ENCODE assay signal across 8 cellular contexts in the genomic region with DNA sequence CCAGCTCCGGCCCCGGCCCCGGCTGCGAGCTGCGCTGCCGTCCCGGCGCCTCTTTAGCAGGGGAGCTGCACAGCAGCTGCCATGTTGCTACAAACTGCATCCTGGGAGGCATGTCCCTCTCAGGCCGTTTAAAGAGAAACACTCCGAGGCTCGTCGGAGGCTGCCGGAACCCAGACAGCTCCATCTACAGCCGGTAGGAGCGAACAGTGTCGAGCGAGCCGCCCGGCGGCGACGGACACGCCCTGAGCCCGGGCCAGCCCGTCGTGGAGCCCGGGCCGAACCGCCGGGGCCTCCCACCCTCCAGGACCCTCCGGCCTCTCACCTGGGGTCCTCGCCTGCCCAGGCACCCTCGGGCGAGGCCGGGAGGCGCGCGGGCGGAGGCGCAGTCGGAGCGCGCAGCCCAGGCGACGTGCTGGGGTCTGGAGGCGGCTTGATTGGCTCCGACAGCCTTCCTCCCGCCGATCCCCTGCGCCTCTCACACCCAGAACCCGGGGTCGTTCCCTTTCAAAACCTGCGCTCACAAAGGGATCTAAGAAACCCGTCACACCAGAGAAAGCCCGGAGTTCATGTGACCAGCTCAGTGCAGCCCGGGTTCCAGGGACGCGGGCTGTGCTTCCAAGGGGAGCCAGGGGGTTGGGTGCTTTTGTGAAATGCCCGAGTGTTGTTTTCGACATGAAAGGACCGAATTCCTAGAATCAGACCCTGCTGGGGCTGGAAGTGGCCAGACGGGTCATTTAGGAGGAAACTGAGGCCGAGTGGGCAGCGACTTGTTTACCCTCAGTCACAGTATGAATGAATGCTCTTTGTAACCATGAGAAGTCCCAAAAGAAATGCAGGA. TPM values are rescaled to one million over a fixed set of nuclear protein-coding genes. Genes with fewer than 3 reads are reported as not detected.
DNase-seq lines count a peak whose midpoint lies in the region; ATAC-seq and TF ChIP-seq lines count a peak whose summit lies in the region.

Gene ZNF777 (minus strand): TSS at position 570 of the 838 bp plus-strand sequence. CDS start 5,040 bp downstream, outside the sequence.

- H3K27me3 ChIP-seq in GM23338 (ENCODE audit: insufficient read depth) (peaks cover 65% of the 10 kb centered on the region), testis (no peaks in the 10 kb centered on the region)

- peak within 1 kb of the TSS; percentile 99 for H2AFZ ChIP-seq in GM23338

- peaks cover 27% of the 10 kb centered on the region for H3K27me3 Mint-ChIP-seq in GM23338 (ENCODE audit: insufficient read depth, low read depth, poor library complexity)

- H3K4me1 ChIP-seq in GM23338 (ENCODE audit: insufficient read depth) (0 out of 2 replicates have a peak, but pooled peaks cover 3% of the 10 kb centered on the region), testis (peaks cover 6% of the 10 kb centered on the region)

- no peak within 1 kb of the TSS for H3K27ac Mint-ChIP-seq in GM23338

- H3K4me3 ChIP-seq in GM23338, result peak within 1 kb of the TSS; percentile 65
- H3K4me3 ChIP-seq in testis, result peak within 1 kb of the TSS; percentile 69 to 75

- peaks cover 13% of the 10 kb centered on the region for H4K20me1 ChIP-seq in GM23338 (replicated peaks; ENCODE audit: insufficient read depth)

- H3K4me1 Mint-ChIP-seq in GM23338, result peaks cover 16% of the 10 kb centered on the region

- peak within 1 kb of the TSS; percentile 88 for H3K4me2 ChIP-seq in GM23338

- WGBS in testis, 2 donors, result 0 to 2% methylated on average over 6 to 42 of the region's 64 CpGs

- H3K4me3 Mint-ChIP-seq in GM23338, result peak within 1 kb of the TSS; percentile 79

- H3K9me3 Mint-ChIP-seq in GM23338, result no peaks in the 10 kb centered on the region

- ATAC-seq in GM23338 (peak; percentile 92), omental fat pad (ENCODE audit: low FRiP score) (peak; percentile 87)

- DNase-seq in G401 (ENCODE audit: low spot score) (peak; percentile 89), GM23338 (ENCODE audit: low spot score) (peak; percentile 88), LHCN-M2 (ENCODE audit: low read depth) (peak; percentile 92), SIG-M5 treated with dmso at 0.1 percent for 504 hours (lab: John Stamatoyannopoulos, UW; ENCODE audit: unreplicated experiment) (peak; percentile 84), globus pallidus (ENCODE audit: low spot score) (peak; percentile 76), omental fat pad (ENCODE audit: low spot score) (no peak), testis (peak; percentile 87)
- DNase-seq in activated naive CD4-positive, alpha-beta T cell (lab: John Stamatoyannopoulos, UW), result peak; percentile 47 to 73 (median 60)

- TF ChIP-seq POLR2A in testis (IDR thresholded peaks at IDR 0.05), result no peak

- H3K36me3 ChIP-seq in GM23338 (ENCODE audit: insufficient read depth) (no peaks in the 10 kb centered on the region), testis (ENCODE audit: low read depth, missing control alignments) (no peaks in the 10 kb centered on the region)

- peaks cover under 1% of the 10 kb centered on the region; the same call in 2 of the 3 replicates for H3K36me3 Mint-ChIP-seq in GM23338 (ENCODE audit: low read depth)

- H3K9me2 ChIP-seq in GM23338 (ENCODE audit: insufficient read depth), result no peaks in the 10 kb centered on the region

- H3K79me2 ChIP-seq in GM23338 (replicated peaks; ENCODE audit: insufficient read depth), result 0 out of 2 replicates have a peak, but pooled peaks cover 4% of the 10 kb centered on the region

- no peak within 1 kb of the TSS for H3K27ac ChIP-seq in GM23338 (ENCODE audit: low read depth)
- H3K27ac ChIP-seq in testis, result peak within 1 kb of the TSS; percentile 73 to 81

- H3K9me3 ChIP-seq in testis, result no peaks in the 10 kb centered on the region

- in situ Hi-C loops in G401 (cut with HindIII; ENCODE audit: low sequenced_read_pairs), result no loop called here

- intact Hi-C loops in testis (cut with DNase I; ENCODE audit: low total_unique reads), result no loop called here

- H3F3A ChIP-seq in GM23338 (replicated peaks; ENCODE audit: low read depth), result no peaks in the 10 kb centered on the region

- TF ChIP-seq CTCF in GM23338 (conservative IDR thresholded peaks at IDR 0.05; ENCODE audit: low read depth in 2 of 2) (peak; percentile 25 to 57), omental fat pad (IDR thresholded peaks at IDR 0.05) (no peak), testis (IDR thresholded peaks at IDR 0.05) (peak in 1 of 3 experiments; percentile 32)

TF ChIP-seq in GM23338, 12 proteins besides CTCF, POLR2A, EP300 and RAD21:
- no peak for TF ChIP-seq ZNF114 (CRISPR knock-in tag; IDR thresholded peaks at IDR 0.05)
- TF ChIP-seq POLR2AphosphoS5 (IDR thresholded peaks at IDR 0.05; ENCODE audit: low read depth), result peak; percentile 56
- TF ChIP-seq EZH2 (IDR thresholded peaks at IDR 0.05; ENCODE audit: low read depth, unreplicated experiment), result peak; percentile 66

RNA-seq across cellular contexts. Expression of gene ZNF777, which starts in this region (rescaled TPM):
- total RNA-seq in G401 (2014; rRNA removed; shearing (Covaris generic)), result 21.1 and 28.6 TPM in 2 replicates
- 5.2 and 7.9 TPM in 2 replicates for total RNA-seq in GM23338 (2014; rRNA removed; shearing (Covaris generic))
- polyA plus RNA-seq in GM23338 (2016; fragmentation: Nextera tagmentation; extraction: Ambion mirVana), result 2.8 and 3.2 TPM in 2 replicates
- 11.0 and 15.9 TPM in 2 replicates for total RNA-seq in LHCN-M2 (2014; rRNA removed)
- 9.9 TPM for polyA plus RNA-seq in LHCN-M2 (2012)
- 10 to 100 TPM in 1 of 4 donors, 1 to 10 TPM in 3; 5.4 to 11.8 (median 5.9) TPM for total RNA-seq in omental fat pad
- 10 to 100 TPM; 19.4 to 25.0 TPM for total RNA-seq in testis
- polyA plus RNA-seq in testis (ENCODE audit: insufficient read depth, low read depth, low replicate concordance), result 15.4 TPM

Comparison
In these comparisons a context has a peak if more than half of its experiments do, and no peak if none do; other contexts are left out.
1. CTCF ChIP-seq: peak in GM23338 (2 of 2); none in omental fat pad (0 of 3).